In genomic region chr9:36258170-36258988, GRCh38 we compare ENCODE assay signal across 8 cellular contexts. TPM values are rescaled to one million over a fixed set of nuclear protein-coding genes. Genes with fewer than 3 reads are reported as not detected.
DNase-seq lines count a peak whose midpoint lies in the region; ATAC-seq and TF ChIP-seq lines count a peak whose summit lies in the region.

TSS of gene GNE (minus strand) at chr9:36258448. CDS start at chr9:36249355, 9,093 bp downstream.

- peak; percentile 88 for DNase-seq in COLO668 (lab: John Stamatoyannopoulos, UW; ENCODE audit: unreplicated experiment)
- DNase-seq in HT1080 (ENCODE audit: low read depth) = peak; percentile 92
- DNase-seq in OCI-M1 (lab: John Stamatoyannopoulos, UW) = peak; percentile 96
- DNase-seq in activated T-cell treated with anti-CD3 and anti-CD28 coated beads for 48 hours (ENCODE audit: low read depth) = peak; percentile 98
- DNase-seq in epithelial cell of esophagus (ENCODE audit: low read depth) = peak; percentile 93
- peak; percentile 97 to 98 for DNase-seq in stimulated activated CD8-positive, alpha-beta memory T cell treated with anti-CD3 and anti-CD28 coated beads, Interleukin-2, amount 100 ng/mL, for 48 hours (ENCODE audit: low read depth in 2 of 2)

- ATAC-seq in GM21360 (IDR thresholded peaks at IDR 0.05; ENCODE audit: unreplicated experiment) = peak; percentile 87

- no peak for TF ChIP-seq CTCF in epithelial cell of esophagus (IDR thresholded peaks at IDR 0.05; ENCODE audit: insufficient read depth, low read depth, low read length, missing control alignments)

- H3K4me3 ChIP-seq in epithelial cell of esophagus (ENCODE audit: low read length) = peak within 1 kb of the TSS; percentile 72
- H3K4me3 ChIP-seq in mononuclear cell (ENCODE audit: low read length) = peak within 1 kb of the TSS; percentile 72

- H3K9me3 ChIP-seq in mononuclear cell (ENCODE audit: low read depth, low read length) = no peaks in the 10 kb centered on the region

- H3K27me3 ChIP-seq in mononuclear cell (ENCODE audit: insufficient read depth, low read length) = no peaks in the 10 kb centered on the region

- peaks cover 15% of the 10 kb centered on the region for H3K4me1 ChIP-seq in mononuclear cell (ENCODE audit: insufficient read depth, low read length)

RNA-seq across cellular contexts. Expression of gene GNE, which starts in this region (rescaled TPM):
- 14.5 and 19.5 TPM in 2 replicates for total RNA-seq in HT1080 (2014; rRNA removed; shearing (Covaris generic))
- polyA plus RNA-seq in HT1080 (2015; cell fraction: cytosol; rRNA removed) = 12.2 and 16.0 TPM in 2 replicates
- polyA plus RNA-seq in HT1080 (2015; cell fraction: nucleus; rRNA removed) = 16.2 and 17.6 TPM in 2 replicates
- total RNA-seq in mononuclear cell = 31.8 TPM

Comparison
In these comparisons a context has a peak if more than half of its experiments do, and no peak if none do; other contexts are left out.
1. Peak in every context shown above with its lines: DNase-seq, ATAC-seq and H3K4me3 ChIP-seq.